Comparison of ENCODE assay signal across 8 cellular contexts in genomic region chr9:130039504-130040147, GRCh38. TPM values are rescaled to one million over a fixed set of nuclear protein-coding genes. Genes with fewer than 3 reads are reported as not detected.
DNase-seq lines count a peak whose midpoint lies in the region; ATAC-seq, FAIRE-seq and TF ChIP-seq lines count a peak whose summit lies in the region.

No MANE protein-coding gene starts in this region.

- no peak overlapping the region for H2AK5ac ChIP-seq in H1 (ENCODE audit: low read depth, low read length)

- no peak overlapping the region for H3K4ac ChIP-seq in H1 (replicated peaks; ENCODE audit: insufficient read length, low read depth, low read length)

- peak; percentile 42 for DNase-seq in activated naive CD4-positive, alpha-beta T cell treated with anti-CD3 and anti-CD28 coated beads for 36 hours
- no peak for DNase-seq in activated naive CD4-positive, alpha-beta T cell treated with anti-CD3 and anti-CD28 coated beads, Interleukin-2, amount 50 U/mL, for 16 hours
- DNase-seq in NOMO-1 (lab: John Stamatoyannopoulos, UW; ENCODE audit: unreplicated experiment in 2 of 2) (peak; percentile 51 to 74), H1 (ENCODE audit: low read depth in 1 of 2, low spot score in 2 of 2) (no peak), tibial nerve (ENCODE audit: low spot score in 2 of 2) (no peak), NCI-H345 (lab: John Stamatoyannopoulos, UW) (no peak), upper lobe of left lung (no peak)

- peaks cover 62% of the 10 kb centered on the region for H3K4me1 Mint-ChIP-seq in activated naive CD4-positive, alpha-beta T cell treated with anti-CD3 and anti-CD28 coated beads for 36 hours (ENCODE audit: low read depth)

- H3K4me3 ChIP-seq in H1 (ENCODE audit: extremely low read depth in 1 of 4, insufficient read depth in 2 of 4, low read depth in 3 of 4, low read length in 4 of 4): no peak overlapping the region
- H3K4me3 ChIP-seq in tibial nerve: no peak overlapping the region
- H3K4me3 ChIP-seq in upper lobe of left lung: peak overlapping the region in 1 of 4 donors; percentile 9

- no peak overlapping the region for H2BK12ac ChIP-seq in H1 (ENCODE audit: low read depth, low read length)

- peak overlapping the region; percentile 81 for H3K4me3 Mint-ChIP-seq in activated naive CD4-positive, alpha-beta T cell treated with anti-CD3 and anti-CD28 coated beads for 36 hours

- no peak overlapping the region for H4K8ac ChIP-seq in H1 (ENCODE audit: extremely low read depth, insufficient read depth, low read length)

- H2BK120ac ChIP-seq in H1 (replicated peaks; ENCODE audit: low read depth, low read length): no peak overlapping the region

- no peak overlapping the region for H2BK5ac ChIP-seq in H1 (ENCODE audit: low read depth, low read length)

- H3K36me3 ChIP-seq in H1 (ENCODE audit: control insufficient read depth in 2 of 4, insufficient read depth in 4 of 4, low read length in 3 of 4): no peaks in the 10 kb centered on the region
- H3K36me3 ChIP-seq in tibial nerve: no peaks in the 10 kb centered on the region
- no peaks in the 10 kb centered on the region for H3K36me3 ChIP-seq in upper lobe of left lung

- H3K79me1 ChIP-seq in H1 (ENCODE audit: low read depth, low read length): no peaks in the 10 kb centered on the region; the same call in 1 of the 2 replicates

- TF ChIP-seq CTCF in H1 (IDR thresholded peaks at IDR 0.05; ENCODE audit: control extremely low read depth in 1 of 3, insufficient read depth in 1 of 3, low read depth in 1 of 3, low read length in 3 of 3) (peak in 2 of 3 experiments; percentile 15 to 31; a peak in 2 of 4 replicates), tibial nerve (IDR thresholded peaks at IDR 0.05) (no peak), upper lobe of left lung (IDR thresholded peaks at IDR 0.05) (no peak)

- WGBS in H1 (ENCODE audit: extremely low coverage in 1 of 2, insufficient coverage in 1 of 2, insufficient read length in 1 of 2, insufficient replicate concordance in 2 of 2, low coverage in 1 of 2, low lambda C conversion rate in 2 of 2, missing lambda C conversion rate in 1 of 2), 2 experiments: 83% methylated on average over 5 of the region's 6 CpGs; no CpG with 5 or more reads in 1 of the 2 experiments
- WGBS in tibial nerve, 2 donors: 75 to 76% methylated on average over 6 of the region's 6 CpGs
- WGBS in upper lobe of left lung, 2 donors: 43 to 55% methylated on average over 6 of the region's 6 CpGs

- peak overlapping the region; percentile 95 for H3K27ac Mint-ChIP-seq in activated naive CD4-positive, alpha-beta T cell treated with anti-CD3 and anti-CD28 coated beads for 36 hours

- H2BK20ac ChIP-seq in H1 (ENCODE audit: low read length): no peak overlapping the region

- no peaks in the 10 kb centered on the region for H4K20me1 ChIP-seq in H1 (replicated peaks in 1 of 2; ENCODE audit: control insufficient read depth in 1 of 2, insufficient read depth in 2 of 2, low read length in 2 of 2)

- H4K91ac ChIP-seq in H1 (replicated peaks; ENCODE audit: insufficient read length, low read length): no peak overlapping the region

- TF ChIP-seq EP300 in H1 (IDR thresholded peaks at IDR 0.05; ENCODE audit: borderline replicate concordance in 1 of 2, low read depth in 2 of 2, low read length in 2 of 2): no peak
- no peak for TF ChIP-seq EP300 in tibial nerve (IDR thresholded peaks at IDR 0.05)
- no peak for TF ChIP-seq EP300 in upper lobe of left lung (IDR thresholded peaks at IDR 0.05)

- H4K5ac ChIP-seq in H1 (ENCODE audit: insufficient read length, low read depth, low read length): no peak overlapping the region

- TF ChIP-seq RAD21 in H1 (IDR thresholded peaks at IDR 0.05 in 1 of 2, conservative IDR thresholded peaks at IDR 0.05 in 1 of 2; ENCODE audit: low read depth in 2 of 2, low read length in 2 of 2): peak; percentile 34 to 35

- H3K27me3 ChIP-seq in H1 (replicated peaks in 1 of 4; ENCODE audit: control insufficient read depth in 3 of 4, extremely low read depth in 1 of 4, insufficient read depth in 3 of 4, low read length in 3 of 4) (peaks cover 0 to 9% (median 4%) of the 10 kb centered on the region in 4 experiments; a peak in 4 of 7 replicates), tibial nerve (no peaks in the 10 kb centered on the region), upper lobe of left lung (no peaks in the 10 kb centered on the region)

- H3K9me3 Mint-ChIP-seq in activated naive CD4-positive, alpha-beta T cell treated with anti-CD3 and anti-CD28 coated beads for 36 hours: no peaks in the 10 kb centered on the region

- H3K4me1 ChIP-seq in H1 (replicated peaks in 1 of 4; ENCODE audit: control insufficient read depth in 3 of 4, insufficient read depth in 4 of 4, low read length in 3 of 4): peaks cover 0 to 5% (median 3%) of the 10 kb centered on the region in 4 experiments; a peak in 4 of 7 replicates
- H3K4me1 ChIP-seq in tibial nerve: peaks cover 0 to 76% (median 20%) of the 10 kb centered on the region in 4 donors
- H3K4me1 ChIP-seq in upper lobe of left lung: peaks cover 31 to 77% (median 44%) of the 10 kb centered on the region in 4 donors

- CTCF ChIA-PET in activated naive CD4-positive, alpha-beta T cell treated with anti-CD3 and anti-CD28 coated beads for 36 hours (lab: Charles Lee): interaction anchor here (0.7 to 3.1 kb wide), 16 partner anchors 9 to 203 kb away, joined by 3 to 12 read pairs (median 3); partner anchors contain the start of gene GPR107
- CTCF ChIA-PET in H1 (lab: Charles Lee; ENCODE audit: partially characterized antibody): interaction anchor here (0.7 to 2.1 kb wide), 12 partner anchors 11 to 159 kb away, joined by 3 to 10 read pairs (median 3); no protein-coding TSS in a partner anchor

- H3K56ac ChIP-seq in H1 (replicated peaks; ENCODE audit: insufficient read length, low read depth, low read length): no peak overlapping the region

- no peak for TF ChIP-seq POLR2A in H1 (IDR thresholded peaks at IDR 0.05; ENCODE audit: control extremely low read depth in 1 of 2, low read depth in 2 of 2, low read length in 2 of 2)
- TF ChIP-seq POLR2A in tibial nerve (IDR thresholded peaks at IDR 0.05): no peak
- no peak for TF ChIP-seq POLR2A in upper lobe of left lung (IDR thresholded peaks at IDR 0.05)

- H3K27me3 Mint-ChIP-seq in activated naive CD4-positive, alpha-beta T cell treated with anti-CD3 and anti-CD28 coated beads for 36 hours (ENCODE audit: low read depth): no peaks in the 10 kb centered on the region

- no peaks in the 10 kb centered on the region for H3K9me3 ChIP-seq in H1 (ENCODE audit: insufficient read depth in 2 of 2, low read depth in 1 of 2, low read length in 1 of 2)
- H3K9me3 ChIP-seq in tibial nerve: no peaks in the 10 kb centered on the region
- no peaks in the 10 kb centered on the region for H3K9me3 ChIP-seq in upper lobe of left lung

- no peak overlapping the region for H3K9ac ChIP-seq in H1 (replicated peaks in 1 of 4; ENCODE audit: extremely low read depth in 1 of 4, low read depth in 3 of 4, low read length in 3 of 4)

- H3K14ac ChIP-seq in H1 (ENCODE audit: insufficient read length): no peak overlapping the region

- peaks cover 16% of the 10 kb centered on the region for H3K36me3 Mint-ChIP-seq in activated naive CD4-positive, alpha-beta T cell treated with anti-CD3 and anti-CD28 coated beads for 36 hours (ENCODE audit: low read depth)

- no peak overlapping the region for H3K23ac ChIP-seq in H1 (ENCODE audit: insufficient read length)

- H3K4me2 ChIP-seq in H1 (ENCODE audit: insufficient read depth in 1 of 2, low read depth in 2 of 2, low read length in 2 of 2): no peak overlapping the region

- H2AFZ ChIP-seq in H1 (ENCODE audit: low read length): no peak overlapping the region

- no peak overlapping the region for H3K18ac ChIP-seq in H1 (ENCODE audit: extremely low read depth, low read length)

- intact Hi-C loops in activated naive CD4-positive, alpha-beta T cell treated with anti-CD3 and anti-CD28 coated beads for 36 hours (cut with micrococcal nuclease): loop anchor here (2.0 to 10.0 kb wide), 3 partner anchors 77 to 1235 kb away; partner anchors contain the start of gene FAM78A

- no peak for FAIRE-seq in H1 (lab: Jason Lieb, UNC)

- peaks cover 2 to 51% of the 10 kb centered on the region in 2 experiments; a peak in 2 of 4 replicates for H3K79me2 ChIP-seq in H1 (ENCODE audit: control insufficient read depth in 1 of 2, insufficient read depth in 2 of 2, low read length in 2 of 2)

- no peak overlapping the region for H2BK15ac ChIP-seq in H1 (ENCODE audit: low read length)

- ATAC-seq in GM18870 (IDR thresholded peaks at IDR 0.05; ENCODE audit: unreplicated experiment): no peak
- ATAC-seq in upper lobe of left lung (ENCODE audit: low FRiP score in 2 of 2): no peak

- H3K27ac ChIP-seq in H1 (ENCODE audit: low read depth, low read length) (no peak overlapping the region), tibial nerve (peak overlapping the region in 3 of 4 donors; percentile 96 to 98 (median 97)), upper lobe of left lung (peak overlapping the region in 2 of 4 donors; percentile 19 to 96)

- H3K23me2 ChIP-seq in H1 (ENCODE audit: low read depth, low read length): peaks cover 13% of the 10 kb centered on the region

- POLR2A ChIA-PET in H1 (lab: Charles Lee; ENCODE audit: partially characterized antibody): no interaction called here

RNA-seq across cellular contexts. Expression of gene FNBP1, which starts 3.4 kb away (rescaled TPM):
- 100 to 1,000 TPM; 126 to 128 TPM for total RNA-seq in activated naive CD4-positive, alpha-beta T cell treated with anti-CD3 and anti-CD28 coated beads for 36 hours
- 39.7 and 40.9 TPM in 2 replicates for total RNA-seq in H1 (2021; fragmentation: NEBNext Ultra II Directional; extraction: Animal tissue kit (Norgen Biotek cat#: 25700))
- polyA plus RNA-seq in H1 (2011; rRNA removed): 6.7 and 7.2 TPM in 2 replicates
- polyA plus RNA-seq in H1 (2011; cell fraction: cytosol; rRNA removed): 8.4 TPM
- 7.7 TPM for polyA plus RNA-seq in H1 (2011; cell fraction: nucleus; rRNA removed)
- polyA plus RNA-seq in H1 (2012, experiment 1 of 2): 17.2 to 21.2 TPM (median 19.9 TPM) in 4 replicates
- polyA plus RNA-seq in H1 (2012, experiment 2 of 2): 4.3 TPM
- 25.0 TPM for polyA plus RNA-seq in H1 (2013, experiment 1 of 2)
- 23.0 TPM for polyA plus RNA-seq in H1 (2013, experiment 2 of 2)
- 10.5 and 29.5 TPM in 2 replicates for polyA minus RNA-seq in H1 (2011; rRNA and poly(A)+ RNA removed)
- 19.4 TPM for polyA minus RNA-seq in H1 (2011; cell fraction: cytosol; rRNA and poly(A)+ RNA removed)
- polyA minus RNA-seq in H1 (2011; cell fraction: nucleus; rRNA and poly(A)+ RNA removed): 16.4 TPM
- total RNA-seq in tibial nerve (100 to 1,000 TPM in 1 of 4 donors, 10 to 100 TPM in 3; 77.0 to 114 (median 86.4) TPM), upper lobe of left lung (10 to 100 TPM; 34.8 to 85.4 (median 51.6) TPM)

RNA-seq across cellular contexts. Expression of gene GPR107, which starts 14.1 kb away (rescaled TPM):
- 10 to 100 TPM; 19.0 to 20.0 TPM for total RNA-seq in activated naive CD4-positive, alpha-beta T cell treated with anti-CD3 and anti-CD28 coated beads for 36 hours
- total RNA-seq in H1 (2021; fragmentation: NEBNext Ultra II Directional; extraction: Animal tissue kit (Norgen Biotek cat#: 25700)): 28.4 and 30.7 TPM in 2 replicates
- polyA plus RNA-seq in H1 (2011; rRNA removed): 13.5 and 19.3 TPM in 2 replicates
- polyA plus RNA-seq in H1 (2011; cell fraction: cytosol; rRNA removed): 15.8 TPM
- polyA plus RNA-seq in H1 (2011; cell fraction: nucleus; rRNA removed): 13.9 TPM
- polyA plus RNA-seq in H1 (2012, experiment 1 of 2): 22.0 to 26.4 TPM (median 24.7 TPM) in 4 replicates
- 4.8 TPM for polyA plus RNA-seq in H1 (2012, experiment 2 of 2)
- polyA plus RNA-seq in H1 (2013, experiment 1 of 2): 28.6 TPM
- polyA plus RNA-seq in H1 (2013, experiment 2 of 2): 31.1 TPM
- polyA minus RNA-seq in H1 (2011; rRNA and poly(A)+ RNA removed): 24.0 and 29.9 TPM in 2 replicates
- polyA minus RNA-seq in H1 (2011; cell fraction: cytosol; rRNA and poly(A)+ RNA removed): 13.4 TPM
- polyA minus RNA-seq in H1 (2011; cell fraction: nucleus; rRNA and poly(A)+ RNA removed): 15.8 TPM
- total RNA-seq in tibial nerve (10 to 100 TPM; 19.3 to 36.1 (median 28.9) TPM), upper lobe of left lung (10 to 100 TPM; 26.5 to 44.4 (median 35.3) TPM)

Comparison
In these comparisons a context has a peak if more than half of its experiments do, and no peak if none do; other contexts are left out.
1. DNase-seq: peak in activated naive CD4-positive, alpha-beta T cell treated with anti-CD3 and anti-CD28 coated beads for 36 hours (single experiment) and NOMO-1 (2 of 2); none in activated naive CD4-positive, alpha-beta T cell treated with anti-CD3 and anti-CD28 coated beads, Interleukin-2, amount 50 U/mL, for 16 hours (single experiment), H1 (0 of 2), tibial nerve (0 of 2), NCI-H345 (single experiment) and upper lobe of left lung (0 of 2).
2. CTCF ChIP-seq: peak in H1 (2 of 3); none in tibial nerve (0 of 5) and upper lobe of left lung (0 of 6).